Comparison of ENCODE assay signal across 8 cellular contexts in genomic region chr3:138833908-138834358, GRCh38. TPM values are rescaled to one million over a fixed set of nuclear protein-coding genes. Genes with fewer than 3 reads are reported as not detected.
DNase-seq lines count a peak whose midpoint lies in the region; ATAC-seq, FAIRE-seq and TF ChIP-seq lines count a peak whose summit lies in the region.

No MANE protein-coding gene starts in this region.

- TF ChIP-seq CTCF in astrocyte of the cerebellum (IDR thresholded peaks at IDR 0.05; ENCODE audit: low read depth, low read length, missing control alignments) (no peak), GM13976 (IDR thresholded peaks at IDR 0.05; ENCODE audit: borderline replicate concordance, control extremely low read depth, extremely low read depth, insufficient read depth, missing control alignments) (no peak)

- no peaks in the 10 kb centered on the region for H3K9me3 ChIP-seq in ES-I3 (ENCODE audit: control insufficient read depth, insufficient read depth, low read length)
- H3K9me3 ChIP-seq in iPS-20b (ENCODE audit: insufficient read depth, low read depth, low read length) = no peaks in the 10 kb centered on the region
- H3K9me3 ChIP-seq in small intestine (ENCODE audit: control insufficient read depth, low read depth) = no peaks in the 10 kb centered on the region

- no peaks in the 10 kb centered on the region for H3K36me3 ChIP-seq in ES-I3 (ENCODE audit: insufficient read depth, low read length)
- no peaks in the 10 kb centered on the region; the same call in 1 of the 2 replicates for H3K36me3 ChIP-seq in iPS-20b (ENCODE audit: insufficient read depth, low read depth, low read length)
- H3K36me3 ChIP-seq in small intestine (ENCODE audit: control insufficient read depth in 2 of 2, insufficient read depth in 2 of 2, low read length in 2 of 2) = no peaks in the 10 kb centered on the region

- H3K4me1 ChIP-seq in ES-I3 (ENCODE audit: insufficient read depth, low read length) = no peaks in the 10 kb centered on the region
- H3K4me1 ChIP-seq in iPS-20b (ENCODE audit: insufficient read depth, low read length) = peaks cover 3% of the 10 kb centered on the region; the same call in 1 of the 2 replicates
- H3K4me1 ChIP-seq in small intestine (ENCODE audit: control insufficient read depth in 2 of 2, insufficient read depth in 1 of 2, low read depth in 1 of 2, low read length in 1 of 2) = no peaks in the 10 kb centered on the region

- H3K27me3 ChIP-seq in iPS-20b (ENCODE audit: insufficient read depth, low read length) (no peaks in the 10 kb centered on the region), small intestine (ENCODE audit: control insufficient read depth in 2 of 2, insufficient read depth in 2 of 2, low read length in 2 of 2) (no peaks in the 10 kb centered on the region)

- FAIRE-seq in small intestine (lab: Jason Lieb, UNC) = no peak

- ATAC-seq in GM21825 (IDR thresholded peaks at IDR 0.05; ENCODE audit: unreplicated experiment) = peak; percentile 1

- in situ Hi-C loops in astrocyte of the cerebellum (cut with HindIII; ENCODE audit: low sequenced_read_pairs) (no loop called here), GM13976 (cut with MboI; ENCODE audit: low sequenced_read_pairs, unreplicated experiment) (no loop called here)

- DNase-seq in NCI-H69 (lab: John Stamatoyannopoulos, UW) (peak; percentile 55), astrocyte of the cerebellum (ENCODE audit: low read depth) (no peak), small intestine (peak; percentile 31), GM13976 (ENCODE audit: low spot score) (no peak)
- no peak for DNase-seq in effector CD4-positive, alpha-beta T cell

- H3K4me3 ChIP-seq in astrocyte of the cerebellum (ENCODE audit: low read depth, low read length) = peak overlapping the region; percentile 85
- H3K4me3 ChIP-seq in iPS-20b (ENCODE audit: low read length) = peak overlapping the region; percentile 86
- peak overlapping the region; percentile 94 to 98 for H3K4me3 ChIP-seq in small intestine (ENCODE audit: low read depth in 1 of 2, low read length in 2 of 2)

- 0 to 2% (median 2%) methylated on average over 19 of the region's 19 CpGs for WGBS in small intestine, 3 donors

- H3K9ac ChIP-seq in ES-I3 (ENCODE audit: low read depth, low read length) (peak overlapping the region; percentile 91), iPS-20b (ENCODE audit: low read depth, low read length) (peak overlapping the region; percentile 84; the same call in 1 of the 2 replicates)

- H3K27ac ChIP-seq in iPS-20b (ENCODE audit: low read length) (no peak overlapping the region), small intestine (ENCODE audit: low read depth in 1 of 2, low read length in 1 of 2) (peak overlapping the region; percentile 92 to 99)

RNA-seq across cellular contexts. Expression of gene PIK3CB, which starts 0.8 kb away (rescaled TPM):
- 10 to 100 TPM; 16.2 to 19.9 (median 18.5) TPM for polyA plus RNA-seq in small intestine

Comparison
In these comparisons a context has a peak if more than half of its experiments do, and no peak if none do; other contexts are left out.
1. DNase-seq: peak in NCI-H69 (single experiment) and small intestine (single experiment); none in astrocyte of the cerebellum (single experiment), GM13976 (single experiment) and effector CD4-positive, alpha-beta T cell (single experiment).
2. Peak in every context shown above with its lines, with median percentiles within 50 percentile points of each other: H3K4me3 ChIP-seq.